Comparison of ENCODE assay signal across 29 cellular contexts in the genomic region with DNA sequence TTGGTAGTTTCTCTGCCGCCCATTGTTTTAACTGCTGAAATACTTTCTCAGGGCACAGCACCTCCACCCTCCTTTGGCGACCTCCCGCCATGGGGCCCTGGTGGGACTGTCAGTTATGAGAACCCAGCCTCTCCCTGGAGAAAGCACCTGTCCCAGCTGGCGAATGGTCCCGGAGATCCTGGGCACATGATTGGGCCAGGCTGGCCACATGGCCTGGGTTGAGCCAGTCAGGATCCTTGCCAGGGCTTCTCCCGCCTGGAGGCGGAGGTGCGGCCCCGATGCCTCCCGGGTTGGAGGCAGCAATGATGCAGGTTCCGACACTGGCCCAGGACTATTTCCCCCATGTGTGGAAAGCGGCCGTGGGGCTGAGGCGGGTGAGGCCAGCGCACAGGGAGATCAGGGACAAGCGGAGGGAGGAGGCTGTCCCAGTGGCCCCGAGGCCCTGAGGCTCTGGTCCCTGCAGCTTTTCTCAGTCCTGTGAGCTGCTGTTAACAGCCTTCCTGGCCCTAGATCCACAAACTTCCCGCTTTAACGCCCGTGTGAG. TPM values are rescaled to one million over a fixed set of nuclear protein-coding genes. Genes with fewer than 3 reads are reported as not detected.
DNase-seq lines count a peak whose midpoint lies in the region; ATAC-seq and TF ChIP-seq lines count a peak whose summit lies in the region.
"Had no signal": no experiment of that assay in that cellular context is flagged by ENCODE, and none has a peak within 500 bp of the region (broad histone marks: within the 10 kb centered on the region; RNA-seq: fewer than 3 reads in every experiment).

No MANE protein-coding gene starts in this region.

- no peak overlapping the region for H4K8ac ChIP-seq in mesendoderm (ENCODE audit: low read depth, low read length)

- no peaks in the 10 kb centered on the region for H3F3A ChIP-seq in SK-N-SH (replicated peaks; ENCODE audit: insufficient read depth)
- peaks cover 30% of the 10 kb centered on the region for H3F3A ChIP-seq in PC-9 (ENCODE audit: insufficient read depth, low read depth)

- no peak overlapping the region for H3K56ac ChIP-seq in mesendoderm (ENCODE audit: low read length)

- H3K4me2 ChIP-seq in SK-N-SH (no peak overlapping the region), PC-9 (peak overlapping the region; percentile 85), mesendoderm (ENCODE audit: low read length) (no peak overlapping the region)

- no peak for TF ChIP-seq RAD21 in SK-N-SH (IDR thresholded peaks at IDR 0.05; ENCODE audit: low read length)

- no peak overlapping the region for H2BK5ac ChIP-seq in mesendoderm (ENCODE audit: low read length)

- H2AK5ac ChIP-seq in mesendoderm (ENCODE audit: low read length): no peak overlapping the region

- TF ChIP-seq EP300 in SK-N-SH (IDR thresholded peaks at IDR 0.05; ENCODE audit: borderline replicate concordance in 1 of 2, low read depth in 1 of 2, low read length in 1 of 2): no peak

- H3K9me3 ChIP-seq in SK-N-SH (no peaks in the 10 kb centered on the region), PC-9 (ENCODE audit: insufficient read depth, low read depth) (no peaks in the 10 kb centered on the region)
- H3K9me3 ChIP-seq: gastroesophageal sphincter had no signal

- H3K36me3 ChIP-seq in SK-N-SH (replicated peaks in 1 of 2; ENCODE audit: control insufficient read depth in 1 of 2, insufficient read depth in 2 of 2, low read length in 1 of 2): no peaks in the 10 kb centered on the region
- H3K36me3 ChIP-seq in PC-9 (ENCODE audit: low read depth): no peaks in the 10 kb centered on the region
- no peaks in the 10 kb centered on the region for H3K36me3 ChIP-seq in mesendoderm (ENCODE audit: control insufficient read depth, insufficient read depth, low read length)
- H3K36me3 ChIP-seq: gastroesophageal sphincter had no signal

- no peak overlapping the region for H2BK15ac ChIP-seq in mesendoderm (replicated peaks; ENCODE audit: low read depth)

- WGBS in SK-N-SH (ENCODE audit: low lambda C conversion rate): 75% methylated on average over 15 of the region's 20 CpGs
- no CpG with 5 or more reads among the region's 20 CpGs for WGBS in mesendoderm (ENCODE audit: extremely low coverage, insufficient coverage, low lambda C conversion rate)

- H3K27me3 ChIP-seq in SK-N-SH (ENCODE audit: insufficient read depth) (no peaks in the 10 kb centered on the region; the same call in none of the 2 replicates), PC-9 (ENCODE audit: insufficient read depth, low read depth) (no peaks in the 10 kb centered on the region), mesendoderm (ENCODE audit: insufficient read depth, low read length, poor library complexity) (no peaks in the 10 kb centered on the region)

- TSS peak; percentile 78 for BruUV-seq in PC-9 (replicated peaks; lab: Mats Ljungman, UMichigan)

- H3K9me2 ChIP-seq in SK-N-SH: no peaks in the 10 kb centered on the region
- H3K9me2 ChIP-seq in PC-9 (ENCODE audit: insufficient read depth): no peaks in the 10 kb centered on the region

- no peak overlapping the region for H3K4me3 ChIP-seq in SK-N-SH (ENCODE audit: low read depth in 2 of 2, low read length in 1 of 2)
- H3K4me3 ChIP-seq in PC-9: peak overlapping the region; percentile 56
- H3K4me3 ChIP-seq in mesendoderm (ENCODE audit: low read length): no peak overlapping the region
- H3K4me3 ChIP-seq: gastroesophageal sphincter had no signal

- H3K18ac ChIP-seq in mesendoderm (ENCODE audit: low read length): no peak overlapping the region

- H3K9ac ChIP-seq in SK-N-SH (no peak overlapping the region), mesendoderm (ENCODE audit: low read length) (no peak overlapping the region)

- H2AFZ ChIP-seq in SK-N-SH (ENCODE audit: low read depth): no peak overlapping the region
- peak overlapping the region; percentile 59 for H2AFZ ChIP-seq in PC-9

- CTCF ChIA-PET in SK-N-SH (lab: Yijun Ruan, JAX) (interaction anchor here (1.3 to 16.4 kb wide), 3 partner anchors 11 to 165 kb away, joined by 4 to 167 read pairs (median 5); no protein-coding TSS in a partner anchor), PC-9 (lab: Charles Lee) (interaction anchor here (0.6 to 1.2 kb wide), 3 partner anchors 77 to 163 kb away, joined by 3 to 4 read pairs (median 3); no protein-coding TSS in a partner anchor)

- POLR2A ChIA-PET in SK-N-SH (lab: Yijun Ruan, JAX) (interaction anchor here (1.6 kb wide), 1 partner anchor 12 kb away, joined by 4 read pairs; no protein-coding TSS in a partner anchor), PC-9 (lab: Charles Lee; ENCODE audit: unreplicated experiment) (interaction anchor here (0.7 to 1.0 kb wide), 2 partner anchors 10 to 370 kb away, joined by 3 read pairs; no protein-coding TSS in a partner anchor)

- no peak; the same call in 2 of the 3 replicates for ATAC-seq in SK-N-SH treated with all-trans-retinoic acid at 6 μM for 48 hours
- no peak for ATAC-seq in GM18502 (IDR thresholded peaks at IDR 0.05; ENCODE audit: poor library complexity, unreplicated experiment)
- ATAC-seq: activated CD4-positive, alpha-beta T cell treated with anti-CD3 and anti-CD28 coated beads for 36 hours; activated CD8-positive, alpha-beta T cell treated with anti-CD3 and anti-CD28 coated beads, Interleukin-2, amount 10 ng/mL, durations not matched to agents 7 days and 5 days; left colon had no signal

- H4K5ac ChIP-seq in mesendoderm (ENCODE audit: low read length): no peak overlapping the region

- TF ChIP-seq CTCF in SK-N-SH (IDR thresholded peaks at IDR 0.05) (no peak), PC-9 (conservative IDR thresholded peaks at IDR 0.05) (no peak)

- H4K20me1 ChIP-seq in SK-N-SH (ENCODE audit: insufficient read depth) (no peaks in the 10 kb centered on the region), PC-9 (ENCODE audit: insufficient read depth) (no peaks in the 10 kb centered on the region)

- H3K4ac ChIP-seq in mesendoderm (ENCODE audit: low read depth, low read length): no peak overlapping the region

- no peak overlapping the region for H3K23ac ChIP-seq in mesendoderm (ENCODE audit: low read length)

- intact Hi-C loops in PC-9 (cut with micrococcal nuclease; ENCODE audit: unreplicated experiment): loop anchor here (2.0 to 10.0 kb wide), 7 partner anchors 21 to 439 kb away; a partner anchor contains a TSS

- peak; percentile 59 for DNase-seq in SK-N-SH
- peak; percentile 70 to 79 for DNase-seq in PC-9
- peak; percentile 90 for DNase-seq in cerebellum (ENCODE audit: low spot score)
- no peak for DNase-seq in mesendoderm
- no peak for DNase-seq in activated CD8-positive, alpha-beta memory T cell treated with anti-CD3 and anti-CD28 coated beads, Interleukin-2, amount 50 U/mL, for 48 hours
- no peak for DNase-seq in HUDEP-2 (lab: John Stamatoyannopoulos, UW; ENCODE audit: unreplicated experiment in 76 of 76)
- DNase-seq: 8988T; activated CD4-positive, alpha-beta T cell treated with anti-CD3 and anti-CD28 coated beads for 36 hours; activated CD8-positive, alpha-beta T cell treated with anti-CD3 and anti-CD28 coated beads, Interleukin-2, amount 10 ng/mL, durations not matched to agents 7 days and 5 days; amniotic stem cell; COR-L47; DND-41; immature natural killer cell; left colon; mammary epithelial cell; NCI-H1694; NCI-H2171; NCI-H510A; Right ventricle myocardium superior; stimulated activated CD4-positive, alpha-beta T cell treated with anti-CD3 and anti-CD28 coated beads, Interleukin-15, amount 100 ng/mL, for 24 hours; stimulated activated CD4-positive, alpha-beta T cell treated with anti-CD3 and anti-CD28 coated beads, Interleukin-4, amount 100 ng/mL, for 4 hours; trophoblast cell had no signal

- no peaks in the 10 kb centered on the region for H3K79me2 ChIP-seq in SK-N-SH (ENCODE audit: insufficient read depth)
- peaks cover 9% of the 10 kb centered on the region; the same call in 1 of the 2 replicates for H3K79me2 ChIP-seq in PC-9 (ENCODE audit: low read depth)
- H3K79me2 ChIP-seq in mesendoderm (ENCODE audit: control insufficient read depth, insufficient read depth, low read length): no peaks in the 10 kb centered on the region

- H3K79me1 ChIP-seq in mesendoderm (ENCODE audit: low read length): no peaks in the 10 kb centered on the region

- H2BK120ac ChIP-seq in mesendoderm (ENCODE audit: low read depth, low read length): no peak overlapping the region

- H3K27ac ChIP-seq in SK-N-SH (ENCODE audit: low read depth in 2 of 2, low read length in 1 of 2) (no peak overlapping the region), PC-9 (peak overlapping the region; percentile 99), mesendoderm (ENCODE audit: low read depth, low read length) (no peak overlapping the region)
- H3K27ac ChIP-seq: C4-2B, gastroesophageal sphincter had no signal

- H3K4me1 ChIP-seq in SK-N-SH (ENCODE audit: control insufficient read depth in 1 of 2, insufficient read depth in 2 of 2, low read depth in 1 of 2, low read length in 1 of 2): peaks cover 0 to 22% of the 10 kb centered on the region in 2 experiments; a peak in 1 of 4 replicates
- H3K4me1 ChIP-seq in PC-9 (replicated peaks; ENCODE audit: insufficient read depth): peaks cover 33% of the 10 kb centered on the region
- no peaks in the 10 kb centered on the region for H3K4me1 ChIP-seq in mesendoderm (ENCODE audit: control insufficient read depth, low read depth, low read length)
- H3K4me1 ChIP-seq: gastroesophageal sphincter had no signal

TF ChIP-seq in SK-N-SH, 30 proteins besides CTCF, POLR2A, EP300 and RAD21 (continues in another document):
- TF ChIP-seq NRF1 (IDR thresholded peaks at IDR 0.05; ENCODE audit: low read depth, low read length): no peak
- no peak for TF ChIP-seq RXRA (IDR thresholded peaks at IDR 0.05; ENCODE audit: borderline replicate concordance, low read depth)

RNA-seq across cellular contexts. Expression of a gene that starts 13.6 kb away (rescaled TPM):
- 0.46 and 0.55 TPM in 2 replicates for polyA plus RNA-seq in SK-N-SH (2012; rRNA removed)
- polyA plus RNA-seq in SK-N-SH (2012; cell fraction: cytosol; rRNA removed): 0.27 and 0.98 TPM in 2 replicates
- 0.74 and 1.4 TPM in 2 replicates for polyA plus RNA-seq in SK-N-SH (2012; cell fraction: nucleus; rRNA removed)
- total RNA-seq in PC-9 (2021): 3.1 and 3.6 TPM in 2 replicates
- total RNA-seq in cerebellum: 9.3 TPM
- polyA plus RNA-seq in mesendoderm (2013, experiment 1 of 2): 0.21 TPM
- 0.17 TPM for polyA plus RNA-seq in mesendoderm (2013, experiment 2 of 2)
- total RNA-seq: activated CD4-positive, alpha-beta T cell treated with anti-CD3 and anti-CD28 coated beads for 36 hours; activated CD8-positive, alpha-beta T cell treated with anti-CD3 and anti-CD28 coated beads, Interleukin-2, amount 10 ng/mL, durations not matched to agents 7 days and 5 days; activated T-helper 2 cell treated with anti-CD3 and anti-CD28 coated beads, Interferon-gamma antibody, Interleukin-2, Interleukin-4, amounts not matched to agents 10 μg/mL and 5 μg/mL and 100 μg/mL, durations not matched to agents 14 hours and 24 hours and 36 hours; left colon; natural killer cell treated with Interleukin-12 subunit alpha and Interleukin-12 subunit beta and Interleukin-15 and Interleukin-18, amount 100 ng/mL, for 72 hours; osteoblast had no signal
- polyA plus RNA-seq: immature natural killer cell had no signal

Comparison
In these comparisons a context has a peak if more than half of its experiments do, and no peak if none do; other contexts are left out.
1. DNase-seq: peak in SK-N-SH (single experiment), PC-9 (2 of 2) and cerebellum (single experiment); none in mesendoderm (single experiment), activated CD8-positive, alpha-beta memory T cell treated with anti-CD3 and anti-CD28 coated beads, Interleukin-2, amount 50 U/mL, for 48 hours (single experiment) and HUDEP-2 (0 of 76).